Comparison of ENCODE assay signal across 18 cellular contexts in genomic region chr11:116244889-116245288, GRCh38.
A peak's percentile ranks its signal among the peaks of the same experiment; 100 is the strongest.
DNase-seq lines count a peak whose midpoint lies in the region; ATAC-seq and TF ChIP-seq lines count a peak whose summit lies in the region.
"Had no signal": no experiment of that assay in that cellular context is flagged by ENCODE, and none has a peak within 500 bp of the region (broad histone marks: within the 10 kb centered on the region; RNA-seq: fewer than 3 reads in every experiment).

No MANE protein-coding gene starts in this region.

- peaks cover 51% of the 10 kb centered on the region for H3K27me3 Mint-ChIP-seq in nephron (ENCODE audit: low read depth)
- H3K27me3 Mint-ChIP-seq: B cell had no signal

- intact Hi-C loops in mucosa of descending colon (cut with DNase I, micrococcal nuclease), result no loop called here

- peak; percentile 84 for DNase-seq in G401 (ENCODE audit: low spot score)
- DNase-seq in cerebellar cortex (ENCODE audit: low spot score), result peak; percentile 77
- DNase-seq in stimulated activated CD8-positive, alpha-beta memory T cell treated with anti-CD3 and anti-CD28 coated beads, Interleukin-4, amount 100 ng/mL, for 48 hours, result no peak
- DNase-seq in mucosa of descending colon, result no peak
- DNase-seq: Calu3; CD8-positive, alpha-beta T cell; DMS 273 treated with DMSO at 0.1 percent for 48 hours; DMS53; GDM1; GOT3; H7; HFFc6; IMR-90 had no signal

- in situ Hi-C loops in G401 (cut with HindIII; ENCODE audit: low sequenced_read_pairs), result loop anchor here (5.0 kb wide), 1 partner anchor 67 kb away; no protein-coding TSS in a partner anchor

- H3K4me1 Mint-ChIP-seq in nephron, result peaks cover 30% of the 10 kb centered on the region
- H3K4me1 Mint-ChIP-seq: B cell had no signal

- ATAC-seq in HG03280 (IDR thresholded peaks at IDR 0.05; ENCODE audit: unreplicated experiment) (no peak), mucosa of descending colon (no peak)
- ATAC-seq: CD8-positive, alpha-beta T cell; HCT116 had no signal

- H3K9me3 ChIP-seq in mucosa of descending colon, result no peaks in the 10 kb centered on the region
- H3K9me3 ChIP-seq: BLaER1 treated with 17β-estradiol and CSF1 and Interleukin-3, amounts not matched to agents 10 nM and 100 nM had no signal

- H3K9me3 Mint-ChIP-seq in nephron, result no peaks in the 10 kb centered on the region
- H3K9me3 Mint-ChIP-seq: CD8-positive, alpha-beta T cell had no signal

- H3K4me1 ChIP-seq in mucosa of descending colon (ENCODE audit: low read depth), result no peaks in the 10 kb centered on the region
- H3K4me1 ChIP-seq: BLaER1 treated with 17β-estradiol and CSF1 and Interleukin-3, amounts not matched to agents 10 nM and 100 nM had no signal

- H3K4me3 Mint-ChIP-seq in nephron, result no peak overlapping the region
- H3K4me3 Mint-ChIP-seq: B cell; CD8-positive, alpha-beta T cell; HFFc6 had no signal

- peak overlapping the region in 2 of 3 experiments; percentile 36 to 42 for H3K27ac Mint-ChIP-seq in nephron
- H3K27ac Mint-ChIP-seq: B cell; CD8-positive, alpha-beta T cell; HFFc6 had no signal

- H3K4me3 ChIP-seq in mucosa of descending colon, result no peak overlapping the region
- H3K4me3 ChIP-seq: BLaER1 treated with 17β-estradiol and CSF1 and Interleukin-3, amounts not matched to agents 10 nM and 100 nM had no signal

- no peaks in the 10 kb centered on the region for H3K36me3 Mint-ChIP-seq in nephron (ENCODE audit: low read depth)
- H3K36me3 Mint-ChIP-seq: CD8-positive, alpha-beta T cell had no signal

- H3K36me3 ChIP-seq in mucosa of descending colon (ENCODE audit: low read depth), result no peaks in the 10 kb centered on the region
- H3K36me3 ChIP-seq: BLaER1 treated with 17β-estradiol and CSF1 and Interleukin-3, amounts not matched to agents 10 nM and 100 nM had no signal

- TF ChIP-seq CTCF in nephron (IDR thresholded peaks at IDR 0.05; ENCODE audit: unreplicated experiment in 3 of 3), result no peak
- TF ChIP-seq CTCF in mucosa of descending colon (IDR thresholded peaks at IDR 0.05), result no peak

Comparison
In these comparisons a context has a peak if more than half of its experiments do, and no peak if none do; other contexts are left out.
1. DNase-seq: peak in G401 (single experiment) and cerebellar cortex (single experiment); none in stimulated activated CD8-positive, alpha-beta memory T cell treated with anti-CD3 and anti-CD28 coated beads, Interleukin-4, amount 100 ng/mL, for 48 hours (single experiment) and mucosa of descending colon (0 of 3).